Comparison of ENCODE assay signal across 8 cellular contexts in genomic region chr11:93065074-93065674, GRCh38.
DNase-seq lines count a peak whose midpoint lies in the region; ATAC-seq and TF ChIP-seq lines count a peak whose summit lies in the region.
"Not testable (repeated sequence)": the region's sequence is repeated elsewhere in the genome, so short reads cannot be mapped to it uniquely, and the experiment has no call there.

No MANE protein-coding gene starts in this region.

- not testable (repeated sequence) for H3F3A ChIP-seq in PC-3 (ENCODE audit: low read length, unreplicated experiment)

- not testable (repeated sequence) for H3K27me3 ChIP-seq in PC-3 (ENCODE audit: low read length); colonic mucosa

- CTCF ChIA-PET in PC-3 (lab: Charles Lee), result not testable (repeated sequence)
- CTCF ChIA-PET in activated CD4-positive, alpha-beta memory T cell treated with anti-CD3 and anti-CD28 coated beads for 36 hours (lab: Charles Lee), result interaction anchor here (1.4 to 2.6 kb wide), 2 partner anchors 11 to 123 kb away, joined by 3 to 14 read pairs; no protein-coding TSS in a partner anchor

- not testable (repeated sequence) for H4K20me1 ChIP-seq in PC-3 (ENCODE audit: low read length)

- not testable (repeated sequence) for H3K9me3 ChIP-seq in PC-3 (ENCODE audit: low read length); colonic mucosa

- H3K27me3 Mint-ChIP-seq in activated CD4-positive, alpha-beta memory T cell treated with anti-CD3 and anti-CD28 coated beads for 36 hours, result peaks cover 16% of the 10 kb centered on the region

- not testable (repeated sequence) for H3K36me3 ChIP-seq in PC-3 (ENCODE audit: low read depth, low read length); colonic mucosa

- DNase-seq in LNCaP clone FGC (ENCODE audit: low read depth); retinal pigment epithelial cell (ENCODE audit: low read depth): not testable (repeated sequence)
- DNase-seq in PC-3, result peak; percentile 54
- peak; percentile 43 for DNase-seq in activated CD4-positive, alpha-beta memory T cell treated with anti-CD3 and anti-CD28 coated beads for 36 hours
- DNase-seq in colonic mucosa, result peak; percentile 35
- DNase-seq in islet precursor cell, result peak; percentile 73

- H3K4me3 ChIP-seq in GM12875 (ENCODE audit: low read depth, low read length); LNCaP clone FGC (ENCODE audit: low read depth, low read length); PC-3 (ENCODE audit: low read length); colonic mucosa; retinal pigment epithelial cell (ENCODE audit: low read length): not testable (repeated sequence)

- not testable (repeated sequence) for H3K4me1 ChIP-seq in PC-3 (ENCODE audit: insufficient read depth, low read length); colonic mucosa

- ATAC-seq in PC-3, result not testable (repeated sequence)

- not testable (repeated sequence) for H2AFZ ChIP-seq in PC-3 (ENCODE audit: low read length)

- not testable (repeated sequence) for H3K27ac Mint-ChIP-seq in activated CD4-positive, alpha-beta memory T cell treated with anti-CD3 and anti-CD28 coated beads for 36 hours

- not testable (repeated sequence) for H3K79me2 ChIP-seq in PC-3 (ENCODE audit: low read length)

- not testable (repeated sequence) for H3K27ac ChIP-seq in C4-2B; PC-3 (ENCODE audit: low read length); colonic mucosa

- intact Hi-C loops in PC-3 (cut with micrococcal nuclease), result loop anchor here (10.0 kb wide), 1 partner anchor 120 kb away; no protein-coding TSS in a partner anchor
- intact Hi-C loops in activated CD4-positive, alpha-beta memory T cell treated with anti-CD3 and anti-CD28 coated beads for 36 hours (cut with micrococcal nuclease), result loop anchor here (1.0 kb wide), 1 partner anchor 123 kb away; no protein-coding TSS in a partner anchor
- intact Hi-C loops in colonic mucosa (cut with DNase I), result not testable (repeated sequence)

- TF ChIP-seq CTCF in C4-2B (conservative IDR thresholded peaks at IDR 0.05), result peak; percentile 42
- TF ChIP-seq CTCF in GM12875 (IDR thresholded peaks at IDR 0.05; ENCODE audit: borderline replicate concordance, insufficient read depth, low read depth, low read length), result peak; percentile 30; the same call in 1 of the 2 replicates
- peak; percentile 36 for TF ChIP-seq CTCF in LNCaP clone FGC (IDR thresholded peaks at IDR 0.05; ENCODE audit: control insufficient read depth, extremely low read depth, insufficient read depth)
- peak; percentile 49 for TF ChIP-seq CTCF in PC-3 (conservative IDR thresholded peaks at IDR 0.05; ENCODE audit: low read depth, low read length)
- not testable (repeated sequence) for TF ChIP-seq CTCF in colonic mucosa (IDR thresholded peaks at IDR 0.05)
- peak; percentile 43 for TF ChIP-seq CTCF in retinal pigment epithelial cell (conservative IDR thresholded peaks at IDR 0.05; ENCODE audit: low read depth, low read length)

- POLR2A ChIA-PET in PC-3 (lab: Charles Lee; ENCODE audit: unreplicated experiment); activated CD4-positive, alpha-beta memory T cell treated with anti-CD3 and anti-CD28 coated beads for 36 hours (lab: Charles Lee): not testable (repeated sequence)

- not testable (repeated sequence) for H3K9me2 ChIP-seq in PC-3 (replicated peaks; ENCODE audit: low read length)

- H3K9me3 Mint-ChIP-seq in activated CD4-positive, alpha-beta memory T cell treated with anti-CD3 and anti-CD28 coated beads for 36 hours, result not testable (repeated sequence)

- BruUV-seq in PC-3 (replicated peaks; lab: Mats Ljungman, UMichigan), result not testable (repeated sequence)

- H3K9ac ChIP-seq in PC-3 (ENCODE audit: low read length); colonic mucosa (ENCODE audit: low read depth in 2 of 2, low read length in 2 of 2): not testable (repeated sequence)

- not testable (repeated sequence) for H3K4me1 Mint-ChIP-seq in activated CD4-positive, alpha-beta memory T cell treated with anti-CD3 and anti-CD28 coated beads for 36 hours (ENCODE audit: low read depth)

- H3K4me2 ChIP-seq in PC-3 (ENCODE audit: low read length), result not testable (repeated sequence)

- H3K36me3 Mint-ChIP-seq in activated CD4-positive, alpha-beta memory T cell treated with anti-CD3 and anti-CD28 coated beads for 36 hours, result not testable (repeated sequence)

- not testable (repeated sequence) for H3K4me3 Mint-ChIP-seq in activated CD4-positive, alpha-beta memory T cell treated with anti-CD3 and anti-CD28 coated beads for 36 hours
